ENCODE assay signal across 27 cellular contexts in the genomic region with DNA sequence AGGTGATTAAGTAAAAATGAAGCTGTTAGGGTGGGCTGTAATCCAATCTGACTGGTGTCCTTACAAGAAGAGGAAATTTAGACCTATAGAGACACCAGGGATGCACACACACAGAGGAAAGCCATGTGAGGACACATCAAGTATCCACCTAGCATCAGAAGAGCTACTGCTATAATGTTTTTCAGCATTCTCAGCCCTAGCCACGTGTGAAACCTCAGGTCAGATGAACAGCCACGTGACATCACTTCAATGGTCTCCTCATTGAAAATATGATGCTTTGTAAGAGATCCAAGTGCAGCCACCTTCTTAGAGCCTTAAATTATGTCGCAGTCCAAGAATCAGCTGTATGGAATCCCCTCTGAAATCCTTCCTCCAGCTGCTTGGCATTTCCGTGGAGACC.
A peak's percentile ranks its signal among the peaks of the same experiment; 100 is the strongest.
DNase-seq lines count a peak whose midpoint lies in the region; ATAC-seq, FAIRE-seq and TF ChIP-seq lines count a peak whose summit lies in the region.
"Had no signal": no experiment of that assay in that cellular context is flagged by ENCODE, and none has a peak within 500 bp of the region (broad histone marks: within the 10 kb centered on the region; RNA-seq: fewer than 3 reads in every experiment).

No MANE protein-coding gene starts in this region.

- H3K79me2 ChIP-seq in HepG2 (ENCODE audit: insufficient read depth, low read length): no peaks in the 10 kb centered on the region

- FAIRE-seq in HepG2 (lab: Jason Lieb, UNC): no peak
- FAIRE-seq: A204.1, GM12891, GM19239 had no signal

- H3K4me1 ChIP-seq in HepG2 (ENCODE audit: insufficient read depth, low read length): no peaks in the 10 kb centered on the region
- H3K4me1 ChIP-seq in right lobe of liver: no peaks in the 10 kb centered on the region
- H3K4me1 ChIP-seq: BE2C, BLaER1 had no signal

- H3K27me3 Mint-ChIP-seq in activated CD8-positive, alpha-beta T cell treated with anti-CD3 and anti-CD28 coated beads for 36 hours: peaks cover 13% of the 10 kb centered on the region
- peaks cover 2% of the 10 kb centered on the region for H3K27me3 Mint-ChIP-seq in activated CD8-positive, alpha-beta T cell treated with anti-CD3 and anti-CD28 coated beads, Interleukin-2, amount 10 ng/mL, durations not matched to agents 7 days and 5 days (ENCODE audit: low read depth)
- peaks cover 22% of the 10 kb centered on the region for H3K27me3 Mint-ChIP-seq in stimulated activated naive CD8-positive, alpha-beta T cell treated with anti-CD3 and anti-CD28 coated beads, Interleukin-15, amount 100 ng/mL, for 72 hours

- no peaks in the 10 kb centered on the region for H3K4me1 Mint-ChIP-seq in activated CD8-positive, alpha-beta T cell treated with anti-CD3 and anti-CD28 coated beads for 36 hours (ENCODE audit: low read depth)
- H3K4me1 Mint-ChIP-seq in activated CD8-positive, alpha-beta T cell treated with anti-CD3 and anti-CD28 coated beads, Interleukin-2, amount 10 ng/mL, durations not matched to agents 7 days and 5 days (ENCODE audit: low read depth): no peaks in the 10 kb centered on the region
- H3K4me1 Mint-ChIP-seq in stimulated activated naive CD8-positive, alpha-beta T cell treated with anti-CD3 and anti-CD28 coated beads, Interleukin-15, amount 100 ng/mL, for 72 hours: no peaks in the 10 kb centered on the region
- H3K4me1 Mint-ChIP-seq: CD14-positive monocyte; CD4-positive, alpha-beta memory T cell; CD4-positive, CD25-positive, alpha-beta regulatory T cell; CD8-positive, alpha-beta memory T cell had no signal

- no peak for ATAC-seq in activated CD8-positive, alpha-beta T cell treated with anti-CD3 and anti-CD28 coated beads for 36 hours
- no peak for ATAC-seq in activated CD8-positive, alpha-beta T cell treated with anti-CD3 and anti-CD28 coated beads, Interleukin-2, amount 10 ng/mL, durations not matched to agents 7 days and 5 days
- ATAC-seq in HepG2 (no peak), right lobe of liver (no peak)
- ATAC-seq in stimulated activated naive CD8-positive, alpha-beta T cell treated with anti-CD3 and anti-CD28 coated beads, Interleukin-15, amount 100 ng/mL, for 72 hours: peak; percentile 67
- ATAC-seq in stimulated activated naive CD8-positive, alpha-beta T cell treated with anti-CD3 and anti-CD28 coated beads, Interleukin-15, Interleukin-2, amounts not matched to agents 100 U/mL and 50 U/mL, for 24 hours: no peak

- no peak overlapping the region for H3K4me3 Mint-ChIP-seq in activated CD8-positive, alpha-beta T cell treated with anti-CD3 and anti-CD28 coated beads for 36 hours
- H3K4me3 Mint-ChIP-seq in activated CD8-positive, alpha-beta T cell treated with anti-CD3 and anti-CD28 coated beads, Interleukin-2, amount 10 ng/mL, durations not matched to agents 7 days and 5 days: no peak overlapping the region
- no peak overlapping the region for H3K4me3 Mint-ChIP-seq in stimulated activated naive CD8-positive, alpha-beta T cell treated with anti-CD3 and anti-CD28 coated beads, Interleukin-15, amount 100 ng/mL, for 72 hours
- H3K4me3 Mint-ChIP-seq: CD14-positive monocyte; CD4-positive, alpha-beta memory T cell; CD4-positive, CD25-positive, alpha-beta regulatory T cell; CD8-positive, alpha-beta memory T cell had no signal

- no peaks in the 10 kb centered on the region for H3K36me3 ChIP-seq in HepG2 (replicated peaks in 1 of 2; ENCODE audit: control insufficient read depth in 1 of 2, insufficient read depth in 2 of 2, low read length in 2 of 2)
- no peaks in the 10 kb centered on the region for H3K36me3 ChIP-seq in right lobe of liver
- H3K36me3 ChIP-seq: BE2C, BLaER1 had no signal

- H3K27ac Mint-ChIP-seq in activated CD8-positive, alpha-beta T cell treated with anti-CD3 and anti-CD28 coated beads for 36 hours: no peak overlapping the region
- H3K27ac Mint-ChIP-seq in activated CD8-positive, alpha-beta T cell treated with anti-CD3 and anti-CD28 coated beads, Interleukin-2, amount 10 ng/mL, durations not matched to agents 7 days and 5 days: no peak overlapping the region
- no peak overlapping the region for H3K27ac Mint-ChIP-seq in stimulated activated naive CD8-positive, alpha-beta T cell treated with anti-CD3 and anti-CD28 coated beads, Interleukin-15, amount 100 ng/mL, for 72 hours
- H3K27ac Mint-ChIP-seq: CD14-positive monocyte; CD4-positive, alpha-beta memory T cell; CD4-positive, CD25-positive, alpha-beta regulatory T cell; CD8-positive, alpha-beta memory T cell had no signal

- no peak for TF ChIP-seq POLR2A in HepG2 (IDR thresholded peaks at IDR 0.05; ENCODE audit: insufficient read depth in 1 of 2, low read depth in 2 of 2, low read length in 2 of 2)
- no peak for TF ChIP-seq POLR2A in right lobe of liver (IDR thresholded peaks at IDR 0.05)

- TF ChIP-seq RAD21 in HepG2 (CRISPR knock-in tag; IDR thresholded peaks at IDR 0.05): no peak

- no peak overlapping the region for H2AFZ ChIP-seq in HepG2 (ENCODE audit: low read length)

- WGBS in HepG2 (ENCODE audit: low lambda C conversion rate): 0% methylated on average over 4 of the region's 4 CpGs
- 70% methylated on average over 2 of the region's 4 CpGs for WGBS in right lobe of liver (ENCODE audit: insufficient coverage, low coverage, low lambda C conversion rate, missing lambda C conversion rate)

- H3K9ac ChIP-seq in HepG2 (ENCODE audit: insufficient read depth, low read depth, low read length): no peak overlapping the region
- H3K9ac ChIP-seq: BLaER1 had no signal

- no peaks in the 10 kb centered on the region for H3K27me3 ChIP-seq in HepG2 (ENCODE audit: control insufficient read depth in 1 of 2, insufficient read depth in 2 of 2, low read length in 2 of 2)
- H3K27me3 ChIP-seq in right lobe of liver: no peaks in the 10 kb centered on the region
- H3K27me3 ChIP-seq: BE2C, BLaER1 had no signal

- TF ChIP-seq EP300 in HepG2 (IDR thresholded peaks at IDR 0.05; ENCODE audit: low read depth in 2 of 2, low read length in 2 of 2) (no peak), HepG2 (CRISPR knock-in tag; IDR thresholded peaks at IDR 0.05; ENCODE audit: borderline replicate concordance) (no peak)

- CTCF ChIA-PET in activated CD8-positive, alpha-beta T cell treated with anti-CD3 and anti-CD28 coated beads for 36 hours (lab: Charles Lee): interaction anchor here (1.0 kb wide), 1 partner anchor 37 kb away, joined by 4 read pairs; no protein-coding TSS in a partner anchor
- CTCF ChIA-PET in activated CD8-positive, alpha-beta T cell treated with anti-CD3 and anti-CD28 coated beads, Interleukin-2, amount 10 ng/mL, durations not matched to agents 7 days and 5 days (lab: Charles Lee): no interaction called here
- CTCF ChIA-PET in HepG2 (lab: Yijun Ruan, JAX; ENCODE audit: low intra/inter-chr PET ratio, low total read pairs): no interaction called here

- no peaks in the 10 kb centered on the region for H3K9me3 Mint-ChIP-seq in activated CD8-positive, alpha-beta T cell treated with anti-CD3 and anti-CD28 coated beads for 36 hours
- H3K9me3 Mint-ChIP-seq in activated CD8-positive, alpha-beta T cell treated with anti-CD3 and anti-CD28 coated beads, Interleukin-2, amount 10 ng/mL, durations not matched to agents 7 days and 5 days (ENCODE audit: insufficient read depth): no peaks in the 10 kb centered on the region
- no peaks in the 10 kb centered on the region for H3K9me3 Mint-ChIP-seq in stimulated activated naive CD8-positive, alpha-beta T cell treated with anti-CD3 and anti-CD28 coated beads, Interleukin-15, amount 100 ng/mL, for 72 hours

- in situ Hi-C loops in HepG2 (cut with HindIII; ENCODE audit: extremely low pct_ligation_motif_present, low pct_unique_long_range_greater_than_20kb): no loop called here

- POLR2A ChIA-PET in activated CD8-positive, alpha-beta T cell treated with anti-CD3 and anti-CD28 coated beads for 36 hours (lab: Charles Lee): no interaction called here
- POLR2A ChIA-PET in activated CD8-positive, alpha-beta T cell treated with anti-CD3 and anti-CD28 coated beads, Interleukin-2, amount 10 ng/mL, durations not matched to agents 7 days and 5 days (lab: Charles Lee): no interaction called here
- POLR2A ChIA-PET in HepG2 (lab: Yijun Ruan, JAX): no interaction called here

- H3K9me3 ChIP-seq in HepG2 (ENCODE audit: low read length) (no peaks in the 10 kb centered on the region), right lobe of liver (no peaks in the 10 kb centered on the region)
- H3K9me3 ChIP-seq: BE2C, BLaER1 had no signal

- no peak overlapping the region for H3K4me2 ChIP-seq in HepG2 (ENCODE audit: low read depth, low read length)
- H3K4me2 ChIP-seq: BLaER1 had no signal

- DNase-seq in activated CD8-positive, alpha-beta T cell treated with anti-CD3 and anti-CD28 coated beads for 36 hours: peak; percentile 12
- no peak for DNase-seq in activated CD8-positive, alpha-beta T cell treated with anti-CD3 and anti-CD28 coated beads, Interleukin-2, amount 10 ng/mL, durations not matched to agents 7 days and 5 days
- DNase-seq in HepG2 (ENCODE audit: low spot score): no peak
- no peak for DNase-seq in right lobe of liver
- DNase-seq in stimulated activated naive CD8-positive, alpha-beta T cell treated with anti-CD3 and anti-CD28 coated beads, Interleukin-15, amount 100 ng/mL, for 72 hours: no peak
- no peak for DNase-seq in stimulated activated naive CD8-positive, alpha-beta T cell treated with anti-CD3 and anti-CD28 coated beads, Interleukin-15, Interleukin-2, amounts not matched to agents 100 U/mL and 50 U/mL, for 24 hours
- no peak for DNase-seq in A172 (ENCODE audit: low spot score)
- DNase-seq: ACHN; BE2C; C1 segment of cervical spinal cord; CD4-positive, alpha-beta memory T cell; CD4-positive, CD25-positive, alpha-beta regulatory T cell; CD8-positive, alpha-beta memory T cell; COR-L47; DMS 273 treated with DMSO at 0.1 percent for 48 hours; DMS153; DMS53; DMS79; DND-41; EL; GDM1 had no signal

- no peaks in the 10 kb centered on the region for H3K36me3 Mint-ChIP-seq in activated CD8-positive, alpha-beta T cell treated with anti-CD3 and anti-CD28 coated beads for 36 hours (ENCODE audit: low read depth)
- no peaks in the 10 kb centered on the region for H3K36me3 Mint-ChIP-seq in activated CD8-positive, alpha-beta T cell treated with anti-CD3 and anti-CD28 coated beads, Interleukin-2, amount 10 ng/mL, durations not matched to agents 7 days and 5 days (ENCODE audit: low read depth)
- H3K36me3 Mint-ChIP-seq: CD14-positive monocyte; CD4-positive, alpha-beta memory T cell; CD4-positive, CD25-positive, alpha-beta regulatory T cell; CD8-positive, alpha-beta memory T cell had no signal

- no peak for TF ChIP-seq CTCF in activated CD8-positive, alpha-beta T cell treated with anti-CD3 and anti-CD28 coated beads for 36 hours (IDR thresholded peaks at IDR 0.05)
- TF ChIP-seq CTCF in HepG2 (CRISPR knock-in tag; IDR thresholded peaks at IDR 0.05): no peak
- no peak for TF ChIP-seq CTCF in right lobe of liver (IDR thresholded peaks at IDR 0.05)

- H3K27ac ChIP-seq in HepG2 (ENCODE audit: extremely low read length, insufficient read depth, low read length): no peak overlapping the region
- H3K27ac ChIP-seq in right lobe of liver: no peak overlapping the region
- H3K27ac ChIP-seq: 22Rv1, BLaER1 had no signal

- no peak overlapping the region for H3K4me3 ChIP-seq in HepG2 (replicated peaks in 1 of 3; ENCODE audit: insufficient read depth in 1 of 3, low read depth in 2 of 3, low read length in 3 of 3)
- H3K4me3 ChIP-seq in right lobe of liver: no peak overlapping the region
- H3K4me3 ChIP-seq: BLaER1 had no signal

- BruUV-seq in HepG2 (replicated peaks; lab: Mats Ljungman, UMichigan): no TSS peak

- H4K20me1 ChIP-seq in HepG2 (ENCODE audit: insufficient read depth, low read length): no peaks in the 10 kb centered on the region
- H4K20me1 ChIP-seq: BLaER1 had no signal

- intact Hi-C loops in activated CD8-positive, alpha-beta T cell treated with anti-CD3 and anti-CD28 coated beads for 36 hours (cut with micrococcal nuclease): no loop called here
- intact Hi-C loops in HepG2 (cut with micrococcal nuclease; ENCODE audit: unreplicated experiment) (no loop called here), right lobe of liver (cut with DNase I) (no loop called here)
